Comparison of ENCODE assay signal across 1 cellular context in genomic region chr4:184287697-184288255, GRCh38.
TF ChIP-seq lines count a peak whose summit lies in the region.

No MANE protein-coding gene starts in this region.

TF ChIP-seq in HepG2, 621 proteins besides CTCF, POLR2A, EP300 and RAD21 (continued from another document):
- TF ChIP-seq NFAT5 (CRISPR knock-in tag; IDR thresholded peaks at IDR 0.05): no peak
- peak; percentile 33; the same call in 1 of the 2 replicates for TF ChIP-seq CC2D1A (CRISPR knock-in tag; IDR thresholded peaks at IDR 0.05)
- no peak for TF ChIP-seq CREB3 (CRISPR knock-in tag; IDR thresholded peaks at IDR 0.05)
- peak; percentile 25; the same call in 1 of the 2 replicates for TF ChIP-seq HMG20A (CRISPR knock-in tag; IDR thresholded peaks at IDR 0.05; ENCODE audit: borderline replicate concordance)
- TF ChIP-seq IRF9 (CRISPR knock-in tag; IDR thresholded peaks at IDR 0.05; ENCODE audit: borderline replicate concordance): no peak
